ENCODE assay signal across 11 cellular contexts in the genomic region with DNA sequence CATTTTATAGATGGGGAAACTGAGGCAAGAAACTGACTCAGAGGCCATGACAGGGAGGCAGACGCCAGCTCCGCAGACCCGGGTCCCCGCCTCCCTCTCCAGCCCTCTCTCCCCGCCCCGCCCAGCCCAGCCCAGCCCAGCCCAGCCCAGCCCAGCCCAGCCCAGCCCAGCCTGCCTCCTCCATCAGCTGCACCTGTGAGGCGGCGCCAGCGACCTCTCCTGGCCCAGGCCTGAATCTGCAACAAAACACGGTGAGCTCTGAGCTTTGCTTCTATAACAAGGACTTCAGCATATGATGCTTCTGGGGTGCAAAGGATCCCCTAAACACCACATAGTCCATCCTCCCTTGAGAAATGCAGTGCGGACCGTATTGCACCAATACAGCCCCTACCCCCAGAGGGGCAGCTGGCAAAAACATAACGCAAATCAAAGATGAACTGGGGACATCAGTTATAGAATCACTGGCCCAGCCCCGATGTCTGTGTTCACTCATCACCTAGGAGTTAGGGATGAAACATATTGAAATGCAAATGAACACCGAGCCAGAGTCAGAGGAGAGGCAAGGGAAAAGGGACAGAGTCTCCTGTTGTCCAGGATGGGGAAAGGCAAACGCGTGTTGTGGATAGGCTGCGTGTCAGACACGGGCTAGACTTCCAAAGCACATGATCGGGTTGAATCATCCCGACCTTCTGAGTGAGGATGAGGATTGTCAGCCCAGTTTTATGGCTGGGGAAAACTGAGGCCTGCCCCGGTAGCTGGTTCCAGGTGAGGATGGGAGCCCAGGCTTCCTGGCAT.
DNase-seq lines count a peak whose midpoint lies in the region; ATAC-seq and TF ChIP-seq lines count a peak whose summit lies in the region.
"Had no signal": no experiment of that assay in that cellular context is flagged by ENCODE, and none has a peak within 500 bp of the region (broad histone marks: within the 10 kb centered on the region; RNA-seq: fewer than 3 reads in every experiment).

No MANE protein-coding gene starts in this region.

- H3K9ac ChIP-seq in PC-3 (ENCODE audit: low read length): peak overlapping the region; percentile 48; the same call in 1 of the 2 replicates

- H3K27me3 ChIP-seq in PC-3 (ENCODE audit: low read length): no peaks in the 10 kb centered on the region

- H3K9me3 ChIP-seq in PC-3 (ENCODE audit: low read length): no peaks in the 10 kb centered on the region

- no peak overlapping the region; the same call in 1 of the 2 replicates for H3K4me3 ChIP-seq in PC-3 (ENCODE audit: low read length)
- no peak overlapping the region for H3K4me3 ChIP-seq in fibroblast of villous mesenchyme (ENCODE audit: low read depth, low read length)

- peak overlapping the region; percentile 70 for H3K4me2 ChIP-seq in PC-3 (ENCODE audit: low read length)

- peaks cover 35% of the 10 kb centered on the region for H3K4me1 ChIP-seq in PC-3 (ENCODE audit: insufficient read depth, low read length)

- H3K4me3 Mint-ChIP-seq in stimulated activated effector memory CD8-positive, alpha-beta T cell treated with anti-CD3 and anti-CD28 coated beads, Interleukin-12 subunit alpha, Interleukin-12 subunit beta, amount 100 ng/mL, for 72 hours: peak overlapping the region; percentile 53

- no peaks in the 10 kb centered on the region for H3K9me2 ChIP-seq in PC-3 (replicated peaks; ENCODE audit: low read length)

- H3K9me3 Mint-ChIP-seq in stimulated activated effector memory CD8-positive, alpha-beta T cell treated with anti-CD3 and anti-CD28 coated beads, Interleukin-12 subunit alpha, Interleukin-12 subunit beta, amount 100 ng/mL, for 72 hours: peaks cover 2% of the 10 kb centered on the region
- H3K9me3 Mint-ChIP-seq: CD8-positive, alpha-beta T cell had no signal

- TF ChIP-seq CTCF in PC-3 (conservative IDR thresholded peaks at IDR 0.05; ENCODE audit: low read depth, low read length) (peak; percentile 44), fibroblast of villous mesenchyme (IDR thresholded peaks at IDR 0.05; ENCODE audit: insufficient read depth, low read depth, low read length) (no peak)

- POLR2A ChIA-PET in PC-3 (lab: Charles Lee; ENCODE audit: unreplicated experiment): interaction anchor here (0.7 kb wide), 1 partner anchor 219 kb away, joined by 3 read pairs; no protein-coding TSS in a partner anchor

- H3K36me3 Mint-ChIP-seq in stimulated activated effector memory CD8-positive, alpha-beta T cell treated with anti-CD3 and anti-CD28 coated beads, Interleukin-12 subunit alpha, Interleukin-12 subunit beta, amount 100 ng/mL, for 72 hours: peaks cover 6% of the 10 kb centered on the region
- H3K36me3 Mint-ChIP-seq: CD8-positive, alpha-beta T cell had no signal

- H3K4me1 Mint-ChIP-seq in stimulated activated effector memory CD8-positive, alpha-beta T cell treated with anti-CD3 and anti-CD28 coated beads, Interleukin-12 subunit alpha, Interleukin-12 subunit beta, amount 100 ng/mL, for 72 hours: peaks cover 88% of the 10 kb centered on the region

- no peaks in the 10 kb centered on the region for H4K20me1 ChIP-seq in PC-3 (ENCODE audit: low read length)

- CTCF ChIA-PET in PC-3 (lab: Charles Lee): interaction anchor here (0.6 to 1.2 kb wide), 6 partner anchors 22 to 353 kb away, joined by 3 to 5 read pairs (median 4); no protein-coding TSS in a partner anchor

- no peaks in the 10 kb centered on the region for H3K79me2 ChIP-seq in PC-3 (ENCODE audit: low read length)

- ATAC-seq in PC-3: peak; percentile 69
- peak; percentile 6 for ATAC-seq in stimulated activated effector memory CD8-positive, alpha-beta T cell treated with anti-CD3 and anti-CD28 coated beads, Interleukin-12 subunit alpha, Interleukin-12 subunit beta, amount 100 ng/mL, for 72 hours
- ATAC-seq in HG03097 (IDR thresholded peaks at IDR 0.05; ENCODE audit: low FRiP score, unreplicated experiment): no peak
- ATAC-seq in HG02885 (IDR thresholded peaks at IDR 0.05; ENCODE audit: poor library complexity, unreplicated experiment): no peak
- ATAC-seq: Panc1 had no signal

- peak overlapping the region; percentile 84 for H3K27ac ChIP-seq in PC-3 (ENCODE audit: low read length)

- H3F3A ChIP-seq in PC-3 (ENCODE audit: low read length, unreplicated experiment): no peaks in the 10 kb centered on the region

- peak; percentile 34 to 44 for DNase-seq in activated T-cell treated with anti-CD3 and anti-CD28 coated beads, Interleukin-2, amount 50 U/mL, for 48 hours
- DNase-seq in activated T-cell treated with anti-CD3 and anti-CD28 coated beads for 4 hours (no peak), PC-3 (peak; percentile 62), fibroblast of villous mesenchyme (ENCODE audit: low read depth) (peak; percentile 37), OCI-M2 (lab: John Stamatoyannopoulos, UW; ENCODE audit: unreplicated experiment) (no peak)
- DNase-seq in stimulated activated effector memory CD8-positive, alpha-beta T cell treated with anti-CD3 and anti-CD28 coated beads, Interleukin-12 subunit alpha, Interleukin-12 subunit beta, amount 100 ng/mL, for 72 hours (ENCODE audit: low spot score in 2 of 2): no peak
- DNase-seq: left cardiac atrium had no signal

- no peaks in the 10 kb centered on the region for H3K36me3 ChIP-seq in PC-3 (ENCODE audit: low read depth, low read length)

- H2AFZ ChIP-seq in PC-3 (ENCODE audit: low read length): 0 out of 2 replicates have a peak overlapping the region, but pooled peaks have one; percentile 38

- peak overlapping the region; percentile 48 for H3K27ac Mint-ChIP-seq in stimulated activated effector memory CD8-positive, alpha-beta T cell treated with anti-CD3 and anti-CD28 coated beads, Interleukin-12 subunit alpha, Interleukin-12 subunit beta, amount 100 ng/mL, for 72 hours

- intact Hi-C loops in PC-3 (cut with micrococcal nuclease): loop anchor here (1.0 kb wide), 1 partner anchor 189 kb away; no protein-coding TSS in a partner anchor

- BruUV-seq in PC-3 (replicated peaks; lab: Mats Ljungman, UMichigan): no TSS peak

Comparison
In these comparisons a context has a peak if more than half of its experiments do, and no peak if none do; other contexts are left out.
1. DNase-seq: peak in activated T-cell treated with anti-CD3 and anti-CD28 coated beads, Interleukin-2, amount 50 U/mL, for 48 hours (2 of 2), PC-3 (single experiment) and fibroblast of villous mesenchyme (single experiment); none in activated T-cell treated with anti-CD3 and anti-CD28 coated beads for 4 hours (single experiment), stimulated activated effector memory CD8-positive, alpha-beta T cell treated with anti-CD3 and anti-CD28 coated beads, Interleukin-12 subunit alpha, Interleukin-12 subunit beta, amount 100 ng/mL, for 72 hours (0 of 2) and OCI-M2 (single experiment).
2. ATAC-seq: peak in PC-3 (single experiment) and stimulated activated effector memory CD8-positive, alpha-beta T cell treated with anti-CD3 and anti-CD28 coated beads, Interleukin-12 subunit alpha, Interleukin-12 subunit beta, amount 100 ng/mL, for 72 hours (single experiment); none in HG03097 (single experiment) and HG02885 (single experiment).